19 cellular contexts compared by ENCODE assay signal in genomic region chr3:185651971-185652370, GRCh38.
"Had no signal": no experiment of that assay in that cellular context is flagged by ENCODE, and none has a peak within 500 bp of the region (broad histone marks: within the 10 kb centered on the region; RNA-seq: fewer than 3 reads in every experiment).

No MANE protein-coding gene starts in this region.

- H3K9me3 ChIP-seq: SK-N-SH had no signal

- DNase-seq: IMR-90, Kasumi-1, MM.1S, NCI-H1092 treated with DMSO at 0.1 percent for 48 hours, NCI-H1436, NCI-H187, NCI-H2029, NCI-H2081 treated with DMSO at 0.1 percent for 48 hours, NCI-H2171, NCI-H226, NCI-H446, NCI-H510A, NCI-H524 treated with DMSO at 0.1 percent for 48 hours, NCI-H69, NCI-H774, RPMI8226, SHP77, SK-N-SH had no signal

- H3K9ac ChIP-seq: KMS-11, SK-N-SH had no signal

- H3K4me2 ChIP-seq: KMS-11, SK-N-SH had no signal

- H3K27ac ChIP-seq: KMS-11 had no signal
